ENCODE assay signal across 8 cellular contexts in genomic region chr12:127162902-127163301, GRCh38.
DNase-seq lines count a peak whose midpoint lies in the region; ATAC-seq and TF ChIP-seq lines count a peak whose summit lies in the region.

No MANE protein-coding gene starts in this region.

- DNase-seq in GM03348 (ENCODE audit: low spot score) (peak; percentile 70), fibroblast of the aortic adventitia (ENCODE audit: low read depth) (peak; percentile 61), DMS114 treated with DMSO at 0.1 percent for 48 hours (lab: John Stamatoyannopoulos, UW; ENCODE audit: unreplicated experiment) (no peak), colonic mucosa (no peak)
- DNase-seq in activated CD4-positive, alpha-beta T cell treated with anti-CD3 and anti-CD28 coated beads for 48 hours: peak; percentile 56

- H3K9me3 ChIP-seq in colonic mucosa (no peaks in the 10 kb centered on the region), gastroesophageal sphincter (no peaks in the 10 kb centered on the region)

- H3K4me3 ChIP-seq in fibroblast of the aortic adventitia (ENCODE audit: low read depth, low read length): no peak overlapping the region
- no peak overlapping the region for H3K4me3 ChIP-seq in colonic mucosa
- no peak overlapping the region for H3K4me3 ChIP-seq in gastroesophageal sphincter

- H3K4me1 ChIP-seq in colonic mucosa (no peaks in the 10 kb centered on the region), gastroesophageal sphincter (peaks cover 0 to 4% (median 0%) of the 10 kb centered on the region in 3 donors)

- H3K27me3 ChIP-seq in colonic mucosa (no peaks in the 10 kb centered on the region), gastroesophageal sphincter (no peaks in the 10 kb centered on the region)

- ATAC-seq in HG02943 (IDR thresholded peaks at IDR 0.05; ENCODE audit: low read depth, unreplicated experiment) (peak; percentile 51), GM21367 (IDR thresholded peaks at IDR 0.05; ENCODE audit: unreplicated experiment) (no peak), gastroesophageal sphincter (no peak)

- WGBS in gastroesophageal sphincter (ENCODE audit: low coverage in 1 of 2), 2 donors: 11 to 20% methylated on average over 1 of the region's 1 CpG

- no peak overlapping the region for H3K9ac ChIP-seq in colonic mucosa (ENCODE audit: low read depth in 2 of 2, low read length in 2 of 2)

- no peak overlapping the region for H3K27ac ChIP-seq in colonic mucosa
- H3K27ac ChIP-seq in gastroesophageal sphincter: no peak overlapping the region

- TF ChIP-seq CTCF in fibroblast of the aortic adventitia (IDR thresholded peaks at IDR 0.05; ENCODE audit: insufficient read depth, low read length) (no peak), colonic mucosa (IDR thresholded peaks at IDR 0.05) (no peak), gastroesophageal sphincter (IDR thresholded peaks at IDR 0.05) (no peak)

- no peak for TF ChIP-seq EP300 in gastroesophageal sphincter (IDR thresholded peaks at IDR 0.05)

- H3K36me3 ChIP-seq in colonic mucosa (no peaks in the 10 kb centered on the region), gastroesophageal sphincter (no peaks in the 10 kb centered on the region)

- intact Hi-C loops in colonic mucosa (cut with DNase I): no loop called here

- no peak for TF ChIP-seq POLR2A in gastroesophageal sphincter (IDR thresholded peaks at IDR 0.05)

Comparison
In these comparisons a context has a peak if more than half of its experiments do, and no peak if none do; other contexts are left out.
1. DNase-seq: peak in GM03348 (single experiment), activated CD4-positive, alpha-beta T cell treated with anti-CD3 and anti-CD28 coated beads for 48 hours (single experiment) and fibroblast of the aortic adventitia (single experiment); none in DMS114 treated with DMSO at 0.1 percent for 48 hours (single experiment) and colonic mucosa (single experiment).